ENCODE assay signal across 14 cellular contexts in genomic region chr3:141979050-141979671, GRCh38.
DNase-seq lines count a peak whose midpoint lies in the region; ATAC-seq, FAIRE-seq and TF ChIP-seq lines count a peak whose summit lies in the region.
"Had no signal": no experiment of that assay in that cellular context is flagged by ENCODE, and none has a peak within 500 bp of the region (broad histone marks: within the 10 kb centered on the region; RNA-seq: fewer than 3 reads in every experiment).

No MANE protein-coding gene starts in this region.

- no peak overlapping the region for H2AFZ ChIP-seq in K562 (ENCODE audit: low read depth, low read length)
- no peak overlapping the region for H2AFZ ChIP-seq in keratinocyte (ENCODE audit: control insufficient read depth, low read length)
- H2AFZ ChIP-seq: hepatocyte had no signal

- POLR2A ChIA-PET in K562 (lab: Yijun Ruan, JAX) = no interaction called here

- H4K20me1 ChIP-seq in K562 (replicated peaks; ENCODE audit: control insufficient read depth, insufficient read depth, low read length) = no peaks in the 10 kb centered on the region
- no peaks in the 10 kb centered on the region for H4K20me1 ChIP-seq in keratinocyte (ENCODE audit: control insufficient read depth, extremely low read depth, insufficient read depth, low read length)

- intact Hi-C loops in K562 (cut with micrococcal nuclease) = no loop called here

- H3K9me3 ChIP-seq in K562 (replicated peaks; ENCODE audit: control insufficient read depth, insufficient read depth, low read depth, low read length) = no peaks in the 10 kb centered on the region
- H3K9me3 ChIP-seq in keratinocyte (ENCODE audit: control insufficient read depth, low read depth, low read length) = no peaks in the 10 kb centered on the region

- TF ChIP-seq CTCF in LNCaP clone FGC (IDR thresholded peaks at IDR 0.05; ENCODE audit: control insufficient read depth, extremely low read depth, insufficient read depth) (no peak), K562 (IDR thresholded peaks at IDR 0.05 in 2 of 3, conservative IDR thresholded peaks at IDR 0.05 in 1 of 3; ENCODE audit: insufficient read depth in 2 of 3, low read depth in 1 of 3, low read length in 3 of 3) (no peak), keratinocyte (optimal IDR thresholded peaks at IDR 0.05 in 1 of 3, IDR thresholded peaks at IDR 0.05 in 1 of 3, conservative IDR thresholded peaks at IDR 0.05 in 1 of 3; ENCODE audit: extremely low read depth in 1 of 3, insufficient read depth in 2 of 3, low read length in 3 of 3) (no peak)

- H3K4me1 ChIP-seq in K562 (replicated peaks in 1 of 2; ENCODE audit: control insufficient read depth in 2 of 2, insufficient read depth in 2 of 2, low read length in 2 of 2) (no peaks in the 10 kb centered on the region), keratinocyte (ENCODE audit: control insufficient read depth, extremely low read depth, insufficient read depth, low read length) (peaks cover 17% of the 10 kb centered on the region)

- CTCF ChIA-PET in K562 (lab: Yijun Ruan, JAX; ENCODE audit: low intra/inter-chr PET ratio) = no interaction called here

- H3K36me3 ChIP-seq in K562 (ENCODE audit: control insufficient read depth, insufficient read depth, low read length) = peaks cover 55% of the 10 kb centered on the region
- H3K36me3 ChIP-seq in keratinocyte (ENCODE audit: control insufficient read depth in 2 of 2, extremely low read depth in 1 of 2, insufficient read depth in 2 of 2, low read length in 2 of 2) = no peaks in the 10 kb centered on the region

- H3K9me1 ChIP-seq in K562 (ENCODE audit: control insufficient read depth, insufficient read depth, low read length) (no peaks in the 10 kb centered on the region), keratinocyte (ENCODE audit: control insufficient read depth, extremely low read depth, insufficient read depth, low read length) (no peaks in the 10 kb centered on the region)

- TF ChIP-seq EP300 in K562 (IDR thresholded peaks at IDR 0.05; ENCODE audit: low read length) = no peak

- H3K27me3 ChIP-seq in K562 (ENCODE audit: control insufficient read depth in 2 of 2, insufficient read depth in 2 of 2, low read length in 2 of 2) (no peaks in the 10 kb centered on the region), keratinocyte (ENCODE audit: control insufficient read depth, extremely low read depth, insufficient read depth, low read length) (no peaks in the 10 kb centered on the region)
- H3K27me3 ChIP-seq: dorsolateral prefrontal cortex, hepatocyte had no signal

- H3K27ac ChIP-seq in K562 (ENCODE audit: extremely low read depth, low read depth, low read length) = no peak overlapping the region
- peak overlapping the region; percentile 10 for H3K27ac ChIP-seq in keratinocyte (ENCODE audit: control insufficient read depth, insufficient read depth, low read length)
- H3K27ac ChIP-seq: dorsolateral prefrontal cortex, hepatocyte had no signal

- dilution Hi-C loops in keratinocyte (cut with MboI; ENCODE audit: extremely low pct_ligation_motif_present, low sequenced_read_pairs) = no loop called here

- H3K79me2 ChIP-seq in K562 (ENCODE audit: control insufficient read depth, insufficient read depth, low read length) (no peaks in the 10 kb centered on the region), keratinocyte (ENCODE audit: control insufficient read depth, insufficient read depth, low read length) (no peaks in the 10 kb centered on the region)
- H3K79me2 ChIP-seq: hepatocyte had no signal

- DNase-seq in AG20443 (ENCODE audit: low spot score) (peak; percentile 30), LNCaP clone FGC (ENCODE audit: low read depth) (peak; percentile 50), K562 (ENCODE audit: extremely low read depth in 1 of 4, low spot score in 3 of 4) (no peak), keratinocyte (ENCODE audit: low read depth, low spot score) (no peak), NCI-H2227 (lab: John Stamatoyannopoulos, UW; ENCODE audit: unreplicated experiment) (no peak)
- DNase-seq: dorsolateral prefrontal cortex; NCI-H1694; NK-92 treated with Interleukin-12 subunit alpha and Interleukin-12 subunit beta, amount 100 ng/mL, for 24 hours; stimulated activated CD4-positive, alpha-beta T cell treated with anti-CD3 and anti-CD28 coated beads, Interleukin-4, amount 100 ng/mL, for 24 hours; T-cell had no signal

- no peak for ATAC-seq in K562
- ATAC-seq in HG02759 (IDR thresholded peaks at IDR 0.05; ENCODE audit: unreplicated experiment) = no peak
- ATAC-seq in HG02763 (IDR thresholded peaks at IDR 0.05; ENCODE audit: unreplicated experiment) = no peak
- no peak for ATAC-seq in HG02840 (IDR thresholded peaks at IDR 0.05; ENCODE audit: low FRiP score, unreplicated experiment)
- ATAC-seq: T-cell had no signal

- H3K4me2 ChIP-seq in K562 (ENCODE audit: insufficient read depth, low read length) (no peak overlapping the region), keratinocyte (ENCODE audit: control insufficient read depth, extremely low read depth, insufficient read depth, low read depth, low read length) (no peak overlapping the region)
- H3K4me2 ChIP-seq: hepatocyte had no signal

- H3K4me3 ChIP-seq in LNCaP clone FGC (ENCODE audit: low read depth, low read length) (no peak overlapping the region), K562 (no peak overlapping the region), keratinocyte (ENCODE audit: control insufficient read depth in 2 of 3, extremely low read depth in 1 of 3, insufficient read depth in 2 of 3, low read depth in 1 of 3, low read length in 3 of 3) (no peak overlapping the region)
- H3K4me3 ChIP-seq: dorsolateral prefrontal cortex, hepatocyte had no signal

- no peak for TF ChIP-seq POLR2A in K562 (conservative IDR thresholded peaks at IDR 0.05)

- in situ Hi-C loops in K562 (cut with MboI) = no loop called here

- no peak overlapping the region for H3K9ac ChIP-seq in K562 (ENCODE audit: insufficient read depth in 1 of 2, low read depth in 2 of 2, low read length in 2 of 2)
- no peak overlapping the region for H3K9ac ChIP-seq in keratinocyte (ENCODE audit: control insufficient read depth, extremely low read depth, insufficient read depth, low read length)

- BruUV-seq in K562 (replicated peaks; lab: Mats Ljungman, UMichigan) = no TSS peak

- no peak for TF ChIP-seq RAD21 in K562 (CRISPR knock-in tag; conservative IDR thresholded peaks at IDR 0.05 in 1 of 2, IDR thresholded peaks at IDR 0.05 in 1 of 2)

- FAIRE-seq in K562 (lab: Jason Lieb, UNC) (peak; percentile 57), keratinocyte (lab: Jason Lieb, UNC) (peak; percentile 87)

- 89% methylated on average over 5 of the region's 5 CpGs for WGBS in K562 (ENCODE audit: insufficient coverage, low coverage, missing lambda C conversion rate)

TF ChIP-seq in K562, 482 proteins besides CTCF, POLR2A, EP300 and RAD21:
- TF ChIP-seq TSC22D4 (tag; IDR thresholded peaks at IDR 0.05) = no peak
- no peak for TF ChIP-seq MAX (CRISPR knock-in tag; IDR thresholded peaks at IDR 0.05)
- no peak for TF ChIP-seq FOXP4 (CRISPR knock-in tag; IDR thresholded peaks at IDR 0.05; ENCODE audit: borderline replicate concordance)

Comparison
In these comparisons a context has a peak if more than half of its experiments do, and no peak if none do; other contexts are left out.
1. DNase-seq: peak in AG20443 (single experiment) and LNCaP clone FGC (single experiment); none in K562 (0 of 4), keratinocyte (single experiment) and NCI-H2227 (single experiment).